1 cellular context compared by ENCODE assay signal in genomic region chr19:54158812-54159351, GRCh38.
A peak's percentile ranks its signal among the peaks of the same experiment; 100 is the strongest.
TF ChIP-seq lines count a peak whose summit lies in the region.

No MANE protein-coding gene starts in this region.

TF ChIP-seq in K562, 482 proteins besides CTCF, POLR2A, EP300 and RAD21 (continued from another document):
- TF ChIP-seq TEAD4 (IDR thresholded peaks at IDR 0.05; ENCODE audit: low read length) (peak; percentile 24; the same call in 1 of the 2 replicates), TEAD4 (CRISPR knock-in tag; IDR thresholded peaks at IDR 0.05; ENCODE audit: borderline replicate concordance) (no peak), SRSF7 (optimal IDR thresholded peaks at IDR 0.05; ENCODE audit: low read depth, low read length) (no peak), KDM2B (CRISPR knock-in tag; IDR thresholded peaks at IDR 0.05) (0 out of 2 replicates have a peak, but pooled peaks have one; percentile 3), ARID3A (IDR thresholded peaks at IDR 0.05; ENCODE audit: borderline replicate concordance, low read depth, low read length) (no peak), ZNF785 (CRISPR knock-in tag; IDR thresholded peaks at IDR 0.05) (no peak), RHOXF2B (CRISPR knock-in tag; conservative IDR thresholded peaks at IDR 0.05) (no peak), JUNB (CRISPR knock-in tag; conservative IDR thresholded peaks at IDR 0.05) (no peak), ZKSCAN3 (CRISPR knock-in tag; IDR thresholded peaks at IDR 0.05) (no peak), FOXJ3 (CRISPR knock-in tag; IDR thresholded peaks at IDR 0.05) (no peak)
- TF ChIP-seq, protein P1, sequence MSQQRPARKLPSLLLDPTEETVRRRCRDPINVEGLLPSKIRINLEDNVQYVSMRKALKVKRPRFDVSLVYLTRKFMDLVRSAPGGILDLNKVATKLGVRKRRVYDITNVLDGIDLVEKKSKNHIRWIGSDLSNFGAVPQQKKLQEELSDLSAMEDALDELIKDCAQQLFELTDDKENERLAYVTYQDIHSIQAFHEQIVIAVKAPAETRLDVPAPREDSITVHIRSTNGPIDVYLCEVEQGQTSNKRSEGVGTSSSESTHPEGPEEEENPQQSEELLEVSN (IDR thresholded peaks at IDR 0.05; ENCODE audit: borderline replicate concordance in 1 of 2, extremely low read depth in 1 of 2, insufficient read depth in 1 of 2, insufficient read length in 1 of 2, low read depth in 1 of 2, low read length in 1 of 2, poor library complexity in 1 of 2, severe bottlenecking in 1 of 2), result no peak
TF ChIP-seq in K562: peak in this region for 17.
